ENCODE assay signal across 16 cellular contexts in the genomic region with DNA sequence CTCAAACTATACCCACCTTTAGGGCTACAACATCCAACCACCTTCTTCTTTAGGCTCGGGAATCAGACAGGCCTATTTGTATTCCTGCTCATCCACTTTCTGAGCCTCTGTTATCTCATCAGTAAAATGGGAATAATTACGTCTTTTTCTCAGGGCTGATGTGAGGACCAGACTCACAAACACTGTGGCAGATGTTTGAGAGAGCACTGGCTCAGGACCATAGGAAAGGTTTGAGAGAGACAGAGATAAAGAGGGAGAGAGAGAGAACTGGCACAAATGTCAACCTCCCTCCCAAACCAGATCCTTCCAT. TPM values are rescaled to one million over a fixed set of nuclear protein-coding genes. Genes with fewer than 3 reads are reported as not detected.
DNase-seq lines count a peak whose midpoint lies in the region; ATAC-seq and TF ChIP-seq lines count a peak whose summit lies in the region.
"Had no signal": no experiment of that assay in that cellular context is flagged by ENCODE, and none has a peak within 500 bp of the region (broad histone marks: within the 10 kb centered on the region; RNA-seq: fewer than 3 reads in every experiment).

No MANE protein-coding gene starts in this region.

- peak overlapping the region; percentile 61 for H3K27ac ChIP-seq in VCaP
- no peak overlapping the region for H3K27ac ChIP-seq in osteoblast (ENCODE audit: low read depth, low read length)
- no peak overlapping the region for H3K27ac ChIP-seq in body of pancreas
- H3K27ac ChIP-seq: 22Rv1, GM23248 had no signal

- TF ChIP-seq CTCF in VCaP (conservative IDR thresholded peaks at IDR 0.05) (no peak), osteoblast (IDR thresholded peaks at IDR 0.05; ENCODE audit: extremely low read depth, low read depth, low read length) (no peak), body of pancreas (IDR thresholded peaks at IDR 0.05) (no peak)

- peaks cover 5% of the 10 kb centered on the region for H3K4me1 Mint-ChIP-seq in activated naive CD8-positive, alpha-beta T cell treated with anti-CD3 and anti-CD28 coated beads, Interleukin-2, amount 10 ng/mL, durations not matched to agents 7 days and 5 days
- H3K4me1 Mint-ChIP-seq in activated naive CD8-positive, alpha-beta T cell treated with anti-CD3 and anti-CD28 coated beads for 36 hours = peaks cover 9% of the 10 kb centered on the region

- no peak for TF ChIP-seq POLR2A in body of pancreas (IDR thresholded peaks at IDR 0.05)

- H3K36me3 ChIP-seq in osteoblast (ENCODE audit: insufficient read depth, low read length) (no peaks in the 10 kb centered on the region), body of pancreas (replicated peaks in 1 of 2; ENCODE audit: insufficient read depth in 1 of 2, low read depth in 2 of 2) (no peaks in the 10 kb centered on the region)
- H3K36me3 ChIP-seq: HAP-1 had no signal

- H3K27me3 ChIP-seq in osteoblast (ENCODE audit: insufficient read depth, low read length) (peaks cover 11% of the 10 kb centered on the region), body of pancreas (no peaks in the 10 kb centered on the region)

- H3K4me3 ChIP-seq in osteoblast (ENCODE audit: insufficient read depth, low read length) (no peak overlapping the region), body of pancreas (no peak overlapping the region)
- H3K4me3 ChIP-seq: GM23248, HAP-1 had no signal

- no peak for ATAC-seq in activated naive CD8-positive, alpha-beta T cell treated with anti-CD3 and anti-CD28 coated beads, Interleukin-2, amount 10 ng/mL, durations not matched to agents 7 days and 5 days (ENCODE audit: low read depth)
- ATAC-seq in Right ventricle myocardium superior (ENCODE audit: poor library complexity) (no peak), body of pancreas (no peak)

- H3K9me3 ChIP-seq in osteoblast (ENCODE audit: low read depth, low read length) = no peaks in the 10 kb centered on the region
- no peaks in the 10 kb centered on the region for H3K9me3 ChIP-seq in body of pancreas
- H3K9me3 ChIP-seq: Caco-2, HAP-1 had no signal

- H2AFZ ChIP-seq in osteoblast (ENCODE audit: low read length) = no peak overlapping the region

- no peaks in the 10 kb centered on the region for H4K20me1 ChIP-seq in osteoblast (ENCODE audit: insufficient read depth, low read length)

- intact Hi-C loops in Right ventricle myocardium superior (cut with DNase I) (no loop called here), body of pancreas (cut with DNase I) (no loop called here)

- peaks cover 19% of the 10 kb centered on the region for H3K27me3 Mint-ChIP-seq in activated naive CD8-positive, alpha-beta T cell treated with anti-CD3 and anti-CD28 coated beads, Interleukin-2, amount 10 ng/mL, durations not matched to agents 7 days and 5 days
- peaks cover 22% of the 10 kb centered on the region for H3K27me3 Mint-ChIP-seq in activated naive CD8-positive, alpha-beta T cell treated with anti-CD3 and anti-CD28 coated beads for 36 hours

- DNase-seq in activated naive CD8-positive, alpha-beta T cell treated with anti-CD3 and anti-CD28 coated beads, Interleukin-2, amount 10 ng/mL, durations not matched to agents 7 days and 5 days = no peak
- no peak for DNase-seq in activated naive CD8-positive, alpha-beta T cell treated with anti-CD3 and anti-CD28 coated beads for 36 hours
- DNase-seq in osteoblast (ENCODE audit: insufficient read length, low spot score, missing footprints) (peak; percentile 31), Right ventricle myocardium superior (no peak), NCI-H345 treated with DMSO at 0.1 percent for 48 hours (lab: John Stamatoyannopoulos, UW; ENCODE audit: unreplicated experiment) (no peak), body of pancreas (no peak)
- DNase-seq: C1 segment of cervical spinal cord; CD4-positive, alpha-beta T cell; DMS79; GDM1 had no signal

- peaks cover 7% of the 10 kb centered on the region for H3K4me1 ChIP-seq in osteoblast (ENCODE audit: insufficient read depth, low read length)
- H3K4me1 ChIP-seq in body of pancreas = peaks cover 15% of the 10 kb centered on the region

- no peaks in the 10 kb centered on the region for H3K79me2 ChIP-seq in osteoblast (ENCODE audit: insufficient read depth, low read length)

- no peak overlapping the region for H3K4me2 ChIP-seq in osteoblast (ENCODE audit: insufficient read depth, low read length)

- H3K27ac Mint-ChIP-seq in activated naive CD8-positive, alpha-beta T cell treated with anti-CD3 and anti-CD28 coated beads, Interleukin-2, amount 10 ng/mL, durations not matched to agents 7 days and 5 days = peak overlapping the region; percentile 58
- H3K27ac Mint-ChIP-seq in activated naive CD8-positive, alpha-beta T cell treated with anti-CD3 and anti-CD28 coated beads for 36 hours = no peak overlapping the region
- H3K27ac Mint-ChIP-seq: CD4-positive, alpha-beta T cell; IgD-negative memory B cell had no signal

- WGBS in body of pancreas, 2 donors = 87 to 89% methylated on average over 2 of the region's 2 CpGs

- H3K9me3 Mint-ChIP-seq in activated naive CD8-positive, alpha-beta T cell treated with anti-CD3 and anti-CD28 coated beads, Interleukin-2, amount 10 ng/mL, durations not matched to agents 7 days and 5 days = no peaks in the 10 kb centered on the region
- H3K9me3 Mint-ChIP-seq in activated naive CD8-positive, alpha-beta T cell treated with anti-CD3 and anti-CD28 coated beads for 36 hours = no peaks in the 10 kb centered on the region
- H3K9me3 Mint-ChIP-seq: CD4-positive, alpha-beta T cell; IgD-negative memory B cell had no signal

- POLR2A ChIA-PET in activated naive CD8-positive, alpha-beta T cell treated with anti-CD3 and anti-CD28 coated beads, Interleukin-2, amount 10 ng/mL, durations not matched to agents 7 days and 5 days (lab: Charles Lee) = no interaction called here

- H3K4me3 Mint-ChIP-seq in activated naive CD8-positive, alpha-beta T cell treated with anti-CD3 and anti-CD28 coated beads, Interleukin-2, amount 10 ng/mL, durations not matched to agents 7 days and 5 days = no peak overlapping the region
- H3K4me3 Mint-ChIP-seq in activated naive CD8-positive, alpha-beta T cell treated with anti-CD3 and anti-CD28 coated beads for 36 hours = no peak overlapping the region
- H3K4me3 Mint-ChIP-seq: CD4-positive, alpha-beta T cell had no signal

- H3K36me3 Mint-ChIP-seq in activated naive CD8-positive, alpha-beta T cell treated with anti-CD3 and anti-CD28 coated beads, Interleukin-2, amount 10 ng/mL, durations not matched to agents 7 days and 5 days = no peaks in the 10 kb centered on the region
- no peaks in the 10 kb centered on the region for H3K36me3 Mint-ChIP-seq in activated naive CD8-positive, alpha-beta T cell treated with anti-CD3 and anti-CD28 coated beads for 36 hours

RNA-seq across cellular contexts. Expression of gene DAPK2, which starts 4.8 kb away (rescaled TPM):
- 10 to 100 TPM; 13.4 to 17.6 TPM for total RNA-seq in activated naive CD8-positive, alpha-beta T cell treated with anti-CD3 and anti-CD28 coated beads, Interleukin-2, amount 10 ng/mL, durations not matched to agents 7 days and 5 days
- total RNA-seq in activated naive CD8-positive, alpha-beta T cell treated with anti-CD3 and anti-CD28 coated beads for 36 hours = under 1 TPM; 0.29 to 0.60 TPM
- total RNA-seq in osteoblast (23.5 and 31.8 TPM in 2 replicates), Right ventricle myocardium superior (48.2 TPM), body of pancreas (1 to 10 TPM; 2.9 to 5.9 TPM)

RNA-seq across cellular contexts. Expression of gene CIAO2A, which starts 42.6 kb away (rescaled TPM):
- 10 to 100 TPM; 57.6 to 61.5 TPM for total RNA-seq in activated naive CD8-positive, alpha-beta T cell treated with anti-CD3 and anti-CD28 coated beads, Interleukin-2, amount 10 ng/mL, durations not matched to agents 7 days and 5 days
- 10 to 100 TPM; 95.2 to 99.2 TPM for total RNA-seq in activated naive CD8-positive, alpha-beta T cell treated with anti-CD3 and anti-CD28 coated beads for 36 hours
- total RNA-seq in osteoblast (45.2 and 51.0 TPM in 2 replicates), Right ventricle myocardium superior (57.9 TPM), body of pancreas (10 to 100 TPM; 48.1 to 57.1 TPM)

RNA-seq across cellular contexts. Expression of gene SNX1, which starts 44.7 kb away (rescaled TPM):
- total RNA-seq in activated naive CD8-positive, alpha-beta T cell treated with anti-CD3 and anti-CD28 coated beads, Interleukin-2, amount 10 ng/mL, durations not matched to agents 7 days and 5 days = 100 to 1,000 TPM; 119 to 126 TPM
- 10 to 100 TPM; 79.8 to 88.6 TPM for total RNA-seq in activated naive CD8-positive, alpha-beta T cell treated with anti-CD3 and anti-CD28 coated beads for 36 hours
- total RNA-seq in osteoblast = 51.0 and 51.9 TPM in 2 replicates
- 86.3 TPM for total RNA-seq in Right ventricle myocardium superior
- total RNA-seq in body of pancreas = 10 to 100 TPM; 26.7 to 27.4 TPM
